ENCODE assay signal across 13 cellular contexts in genomic region chr16:85765767-85766166, GRCh38. TPM values are rescaled to one million over a fixed set of nuclear protein-coding genes. Genes with fewer than 3 reads are reported as not detected.
DNase-seq lines count a peak whose midpoint lies in the region; ATAC-seq and TF ChIP-seq lines count a peak whose summit lies in the region.
"Had no signal": no experiment of that assay in that cellular context is flagged by ENCODE, and none has a peak within 500 bp of the region (broad histone marks: within the 10 kb centered on the region; RNA-seq: fewer than 3 reads in every experiment).

No MANE protein-coding gene starts in this region.

- H3K4me3 ChIP-seq in HEK293 (ENCODE audit: low read depth, low read length) (no peak overlapping the region), IMR-90 (ENCODE audit: insufficient read depth, low read depth, low read length) (no peak overlapping the region)
- H3K4me3 ChIP-seq: GM23338 had no signal

- no peak overlapping the region for H3K4me2 ChIP-seq in IMR-90 (ENCODE audit: low read depth, low read length)
- H3K4me2 ChIP-seq: GM23338 had no signal

- no peak overlapping the region for H3K18ac ChIP-seq in IMR-90 (ENCODE audit: low read depth, low read length)

- no peak overlapping the region; the same call in 2 of the 3 replicates for H2BK15ac ChIP-seq in IMR-90 (ENCODE audit: low read depth, low read length)

- DNase-seq in IMR-90 (no peak), endothelial cell (ENCODE audit: low spot score) (no peak), HuH-7.5 (ENCODE audit: low spot score) (no peak)
- DNase-seq in stimulated activated CD4-positive, alpha-beta T cell treated with anti-CD3 and anti-CD28 coated beads, Interleukin-1b, Interleukin-23, amount 100 ng/mL, for 48 hours, result no peak
- DNase-seq: C1 segment of cervical spinal cord; Caco-2; CD4-positive, alpha-beta memory T cell; DMS153; DND-41; HCEC 1CT had no signal

- POLR2A ChIA-PET in HEK293 (lab: Yijun Ruan, JAX) (no interaction called here), IMR-90 (lab: Charles Lee; ENCODE audit: unreplicated experiment) (no interaction called here)

- ATAC-seq in IMR-90 (ENCODE audit: low read depth), result no peak
- ATAC-seq in GM21447 (IDR thresholded peaks at IDR 0.05; ENCODE audit: unreplicated experiment), result no peak

- intact Hi-C loops in IMR-90 (cut with micrococcal nuclease), result no loop called here

- no peaks in the 10 kb centered on the region for H3K36me3 ChIP-seq in HEK293 (ENCODE audit: control insufficient read depth in 2 of 2, insufficient read depth in 1 of 2, low read length in 2 of 2)
- H3K36me3 ChIP-seq in IMR-90 (ENCODE audit: control insufficient read depth, insufficient read depth, low read length), result peaks cover 1% of the 10 kb centered on the region

- H3K9me1 ChIP-seq in IMR-90 (ENCODE audit: insufficient read depth, low read length), result peaks cover 16% of the 10 kb centered on the region

- no peak overlapping the region for H2BK5ac ChIP-seq in IMR-90 (ENCODE audit: low read depth, low read length, poor library complexity, severe bottlenecking)

- H3K14ac ChIP-seq in IMR-90 (replicated peaks; ENCODE audit: low read depth, low read length), result no peak overlapping the region

- H3K9ac ChIP-seq in IMR-90 (ENCODE audit: low read depth, low read length), result no peak overlapping the region

- H3K9me3 ChIP-seq in HEK293 (ENCODE audit: control insufficient read depth, insufficient read depth, low read depth, low read length) (no peaks in the 10 kb centered on the region), IMR-90 (ENCODE audit: control insufficient read depth, insufficient read depth, low read length) (no peaks in the 10 kb centered on the region)
- H3K9me3 ChIP-seq: Caco-2 had no signal

- H3K4me1 ChIP-seq in HEK293 (ENCODE audit: control insufficient read depth, insufficient read depth, low read length) (no peaks in the 10 kb centered on the region), IMR-90 (ENCODE audit: control insufficient read depth, insufficient read depth, low read length) (peaks cover 10% of the 10 kb centered on the region)
- H3K4me1 ChIP-seq: Caco-2 had no signal

- CTCF ChIA-PET in HEK293 (lab: Yijun Ruan, JAX), result interaction anchor here (0.6 kb wide), 1 partner anchor 34 kb away, joined by 4 read pairs; no protein-coding TSS in a partner anchor
- CTCF ChIA-PET in IMR-90 (lab: Yijun Ruan, JAX), result no interaction called here

- peak overlapping the region; percentile 14 for H3K27ac Mint-ChIP-seq in endothelial cell (ENCODE audit: unreplicated experiment)
- H3K27ac Mint-ChIP-seq: GM23338 had no signal

- peaks cover 6% of the 10 kb centered on the region for H3K36me3 Mint-ChIP-seq in endothelial cell (ENCODE audit: low read depth, unreplicated experiment)

- peaks cover 4% of the 10 kb centered on the region for H3K4me1 Mint-ChIP-seq in endothelial cell (ENCODE audit: unreplicated experiment)
- H3K4me1 Mint-ChIP-seq: CD4-positive, alpha-beta memory T cell had no signal

- H3K27me3 Mint-ChIP-seq in endothelial cell (ENCODE audit: unreplicated experiment), result no peaks in the 10 kb centered on the region

- H4K20me1 ChIP-seq in IMR-90 (ENCODE audit: insufficient read depth, low read length), result no peaks in the 10 kb centered on the region

- no peak overlapping the region for H3K4me3 Mint-ChIP-seq in endothelial cell (ENCODE audit: unreplicated experiment)
- H3K4me3 Mint-ChIP-seq: CD4-positive, alpha-beta memory T cell; GM23338 had no signal

- peaks cover 0 to 10% of the 10 kb centered on the region in 2 experiments; a peak in 1 of 4 replicates for H3K79me1 ChIP-seq in IMR-90 (ENCODE audit: low read depth in 1 of 2, low read length in 2 of 2)

- TF ChIP-seq CTCF in HEK293 (tag by site-specific recombination; IDR thresholded peaks at IDR 0.05), result no peak
- no peak for TF ChIP-seq CTCF in IMR-90 (conservative IDR thresholded peaks at IDR 0.05; ENCODE audit: low read depth, low read length)
- no peak for TF ChIP-seq CTCF in endothelial cell (IDR thresholded peaks at IDR 0.05; ENCODE audit: unreplicated experiment)

- H2BK20ac ChIP-seq in IMR-90 (ENCODE audit: low read depth, low read length), result no peak overlapping the region

- 0 out of 4 replicates have a peak overlapping the region, but pooled peaks of 1 of the 2 experiments have one; percentile 34 for H4K8ac ChIP-seq in IMR-90 (ENCODE audit: low read depth in 2 of 2, low read length in 2 of 2)

- no peak for TF ChIP-seq RAD21 in IMR-90 (IDR thresholded peaks at IDR 0.05; ENCODE audit: low read length)

- H3K4ac ChIP-seq in IMR-90 (ENCODE audit: low read depth, low read length), result peak overlapping the region; percentile 15; the same call in 1 of the 2 replicates

- H3K56ac ChIP-seq in IMR-90 (ENCODE audit: extremely low read depth, insufficient read depth, low read length), result no peak overlapping the region

- H2AK9ac ChIP-seq in IMR-90 (replicated peaks; ENCODE audit: low read depth, low read length, poor library complexity), result no peak overlapping the region

- in situ Hi-C loops in IMR-90 (cut with MboI; ENCODE audit: low sequenced_read_pairs), result no loop called here

- no peaks in the 10 kb centered on the region for H3K9me3 Mint-ChIP-seq in endothelial cell (ENCODE audit: unreplicated experiment)
- H3K9me3 Mint-ChIP-seq: CD4-positive, alpha-beta memory T cell; GM23338 had no signal

- H3K27ac ChIP-seq in HEK293 (ENCODE audit: extremely low read depth, low read depth, low read length), result no peak overlapping the region
- H3K27ac ChIP-seq in IMR-90 (ENCODE audit: insufficient read depth, low read length), result no peak overlapping the region

- no TSS peak for BruUV-seq in IMR-90 (replicated peaks; lab: Mats Ljungman, UMichigan)

- H2AK5ac ChIP-seq in IMR-90 (ENCODE audit: low read depth, low read length), result peak overlapping the region; percentile 5

- no peak overlapping the region for H4K5ac ChIP-seq in IMR-90 (ENCODE audit: low read depth, low read length)

- 100% methylated on average over 2 of the region's 8 CpGs; no CpG with 5 or more reads in 1 of the 2 experiments for WGBS in IMR-90 (ENCODE audit: extremely low coverage in 2 of 2, insufficient read length in 1 of 2), 2 experiments

- H3K27me3 ChIP-seq in IMR-90 (ENCODE audit: control insufficient read depth, insufficient read depth, low read length), result no peaks in the 10 kb centered on the region; the same call in 1 of the 2 replicates

- no peak for TF ChIP-seq POLR2A in IMR-90 (IDR thresholded peaks at IDR 0.05; ENCODE audit: low read depth, low read length)

- no peak overlapping the region for H4K91ac ChIP-seq in IMR-90 (ENCODE audit: insufficient read depth, low read depth, low read length)

- H2AFZ ChIP-seq in IMR-90 (replicated peaks; ENCODE audit: low read length, poor library complexity), result no peak overlapping the region
- H2AFZ ChIP-seq: GM23338 had no signal

- dilution Hi-C loops in IMR-90 (cut with HindIII; ENCODE audit: low sequenced_read_pairs, unreplicated experiment), result no loop called here

- H3K23ac ChIP-seq in IMR-90 (ENCODE audit: low read depth, low read length), result no peak overlapping the region

- peak overlapping the region; percentile 42; the same call in 1 of the 2 replicates for H2BK120ac ChIP-seq in IMR-90 (ENCODE audit: low read depth, low read length)

TF ChIP-seq in HEK293, 187 proteins besides CTCF, POLR2A, EP300 and RAD21:
- TF ChIP-seq ZNF19 (tag by site-specific recombination; IDR thresholded peaks at IDR 0.05; ENCODE audit: low read depth) (no peak), EGR2 (tag by site-specific recombination; IDR thresholded peaks at IDR 0.05; ENCODE audit: low read depth) (peak; percentile 58; the same call in 1 of the 2 replicates), ZFHX2 (tag by site-specific recombination; conservative IDR thresholded peaks at IDR 0.05) (peak; percentile 51)
TF ChIP-seq in HEK293: peak in this region for 2.

TF ChIP-seq in IMR-90, 13 proteins besides CTCF, POLR2A, EP300 and RAD21 (continues in another document):
- TF ChIP-seq USF2 (IDR thresholded peaks at IDR 0.05; ENCODE audit: low read depth, low read length) (no peak), MXI1 (IDR thresholded peaks at IDR 0.05; ENCODE audit: borderline replicate concordance, low read depth, low read length) (no peak), BHLHE40 (IDR thresholded peaks at IDR 0.05; ENCODE audit: low read depth, low read length) (no peak), RCOR1 (IDR thresholded peaks at IDR 0.05; ENCODE audit: insufficient replicate concordance, low read length) (no peak), CHD1 (IDR thresholded peaks at IDR 0.05; ENCODE audit: low read depth, low read length) (no peak)
- TF ChIP-seq, protein P1, sequence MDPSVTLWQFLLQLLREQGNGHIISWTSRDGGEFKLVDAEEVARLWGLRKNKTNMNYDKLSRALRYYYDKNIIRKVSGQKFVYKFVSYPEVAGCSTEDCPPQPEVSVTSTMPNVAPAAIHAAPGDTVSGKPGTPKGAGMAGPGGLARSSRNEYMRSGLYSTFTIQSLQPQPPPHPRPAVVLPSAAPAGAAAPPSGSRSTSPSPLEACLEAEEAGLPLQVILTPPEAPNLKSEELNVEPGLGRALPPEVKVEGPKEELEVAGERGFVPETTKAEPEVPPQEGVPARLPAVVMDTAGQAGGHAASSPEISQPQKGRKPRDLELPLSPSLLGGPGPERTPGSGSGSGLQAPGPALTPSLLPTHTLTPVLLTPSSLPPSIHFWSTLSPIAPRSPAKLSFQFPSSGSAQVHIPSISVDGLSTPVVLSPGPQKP (IDR thresholded peaks at IDR 0.05; ENCODE audit: borderline replicate concordance, low read depth, low read length), result no peak

RNA-seq across cellular contexts. Expression of gene C16orf74, which starts 14.9 kb away (rescaled TPM):
- total RNA-seq in IMR-90 (2012; rRNA removed), result 4.5 and 5.0 TPM in 2 replicates
- 12.2 and 18.5 TPM in 2 replicates for polyA plus RNA-seq in IMR-90 (2012; rRNA removed)
- 21.0 and 28.2 TPM in 2 replicates for polyA plus RNA-seq in IMR-90 (2012; cell fraction: cytosol; rRNA removed)
- polyA plus RNA-seq in IMR-90 (2012; cell fraction: nucleus; rRNA removed; ENCODE audit: low replicate concordance), result 12.0 and 16.7 TPM in 2 replicates
- 0.64 TPM for total RNA-seq in endothelial cell (ENCODE audit: unreplicated experiment)

RNA-seq across cellular contexts. Expression of gene EMC8, which starts 33.6 kb away (rescaled TPM):
- total RNA-seq in IMR-90 (2012; rRNA removed), result 23.7 and 28.3 TPM in 2 replicates
- polyA plus RNA-seq in IMR-90 (2012; rRNA removed), result 48.9 and 54.7 TPM in 2 replicates
- polyA plus RNA-seq in IMR-90 (2012; cell fraction: cytosol; rRNA removed), result 41.7 and 51.1 TPM in 2 replicates
- polyA plus RNA-seq in IMR-90 (2012; cell fraction: nucleus; rRNA removed; ENCODE audit: low replicate concordance), result 43.3 and 43.9 TPM in 2 replicates
- 42.7 TPM for total RNA-seq in endothelial cell (ENCODE audit: unreplicated experiment)

RNA-seq across cellular contexts. Expression of gene COX4I1, which starts 33.7 kb away (rescaled TPM):
- total RNA-seq in IMR-90 (2012; rRNA removed) (392 and 397 TPM in 2 replicates), endothelial cell (ENCODE audit: unreplicated experiment) (552 TPM)
- polyA plus RNA-seq in IMR-90 (2012; rRNA removed), result 700 and 845 TPM in 2 replicates
- 1,212 and 1,973 TPM in 2 replicates for polyA plus RNA-seq in IMR-90 (2012; cell fraction: cytosol; rRNA removed)
- polyA plus RNA-seq in IMR-90 (2012; cell fraction: nucleus; rRNA removed; ENCODE audit: low replicate concordance), result 339 and 570 TPM in 2 replicates
